In the genomic region with DNA sequence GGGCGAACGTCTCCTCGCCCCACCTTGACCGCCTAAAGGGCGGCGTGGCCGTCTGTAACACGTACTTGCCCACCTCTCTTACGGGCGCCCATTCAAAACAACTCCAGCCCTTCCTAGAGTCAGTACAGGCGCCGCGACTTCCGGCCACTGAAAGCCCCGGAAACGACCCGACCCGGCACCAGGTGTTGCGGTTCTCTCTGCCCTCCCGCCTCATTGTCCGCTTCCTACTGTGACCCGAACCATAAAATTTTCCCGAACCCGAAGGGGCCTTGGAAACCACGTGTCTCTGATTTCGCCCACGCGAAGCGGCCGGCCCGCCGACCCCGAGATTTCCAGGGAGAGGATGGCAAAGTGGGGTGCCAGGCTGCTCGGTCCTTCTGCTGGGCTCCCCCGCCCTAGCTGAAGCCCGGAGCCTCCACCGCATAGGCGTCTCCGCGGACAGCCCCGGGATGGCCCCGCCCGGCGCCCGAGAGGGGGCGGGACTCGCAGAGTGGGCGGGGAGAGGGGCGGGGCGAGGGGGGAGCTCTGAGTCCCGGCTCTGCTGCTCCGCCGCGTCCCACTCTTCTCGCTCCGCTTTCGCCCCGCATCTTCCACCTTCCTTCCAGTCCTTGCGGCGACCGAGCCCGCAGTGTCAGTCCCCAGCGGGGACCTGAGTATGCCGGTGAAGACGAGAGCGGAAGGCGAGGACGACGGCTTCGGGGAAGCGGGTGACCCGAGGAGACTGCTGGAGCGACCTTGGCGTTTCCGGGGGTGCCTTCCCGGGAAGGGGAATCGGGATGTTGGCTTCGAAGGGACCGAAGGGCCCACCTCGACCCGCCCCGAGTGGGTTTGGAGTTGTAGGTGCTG, we compare ENCODE assay signal across 1 cellular context.
TF ChIP-seq lines count a peak whose summit lies in the region.

No MANE protein-coding gene starts in this region.

TF ChIP-seq in HEK293, 187 proteins besides CTCF, POLR2A, EP300 and RAD21 (continued from another document):
- TF ChIP-seq, protein P1, sequence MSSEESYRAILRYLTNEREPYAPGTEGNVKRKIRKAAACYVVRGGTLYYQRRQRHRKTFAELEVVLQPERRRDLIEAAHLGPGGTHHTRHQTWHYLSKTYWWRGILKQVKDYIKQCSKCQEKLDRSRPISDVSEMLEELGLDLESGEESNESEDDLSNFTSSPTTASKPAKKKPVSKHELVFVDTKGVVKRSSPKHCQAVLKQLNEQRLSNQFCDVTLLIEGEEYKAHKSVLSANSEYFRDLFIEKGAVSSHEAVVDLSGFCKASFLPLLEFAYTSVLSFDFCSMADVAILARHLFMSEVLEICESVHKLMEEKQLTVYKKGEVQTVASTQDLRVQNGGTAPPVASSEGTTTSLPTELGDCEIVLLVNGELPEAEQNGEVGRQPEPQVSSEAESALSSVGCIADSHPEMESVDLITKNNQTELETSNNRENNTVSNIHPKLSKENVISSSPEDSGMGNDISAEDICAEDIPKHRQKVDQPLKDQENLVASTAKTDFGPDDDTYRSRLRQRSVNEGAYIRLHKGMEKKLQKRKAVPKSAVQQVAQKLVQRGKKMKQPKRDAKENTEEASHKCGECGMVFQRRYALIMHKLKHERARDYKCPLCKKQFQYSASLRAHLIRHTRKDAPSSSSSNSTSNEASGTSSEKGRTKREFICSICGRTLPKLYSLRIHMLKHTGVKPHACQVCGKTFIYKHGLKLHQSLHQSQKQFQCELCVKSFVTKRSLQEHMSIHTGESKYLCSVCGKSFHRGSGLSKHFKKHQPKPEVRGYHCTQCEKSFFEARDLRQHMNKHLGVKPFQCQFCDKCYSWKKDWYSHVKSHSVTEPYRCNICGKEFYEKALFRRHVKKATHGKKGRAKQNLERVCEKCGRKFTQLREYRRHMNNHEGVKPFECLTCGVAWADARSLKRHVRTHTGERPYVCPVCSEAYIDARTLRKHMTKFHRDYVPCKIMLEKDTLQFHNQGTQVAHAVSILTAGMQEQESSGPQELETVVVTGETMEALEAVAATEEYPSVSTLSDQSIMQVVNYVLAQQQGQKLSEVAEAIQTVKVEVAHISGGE (tag by site-specific recombination; conservative IDR thresholded peaks at IDR 0.05; ENCODE audit: low read depth), result peak; percentile 90
- TF ChIP-seq KLF9 (tag by site-specific recombination; IDR thresholded peaks at IDR 0.05; ENCODE audit: low read depth) (peak; percentile 97), ZNF785 (tag by site-specific recombination; IDR thresholded peaks at IDR 0.05) (no peak), ZNF449 (tag by site-specific recombination; IDR thresholded peaks at IDR 0.05) (no peak), ZFHX2 (tag by site-specific recombination; conservative IDR thresholded peaks at IDR 0.05) (peak; percentile 89)
